8 cellular contexts compared by ENCODE assay signal in genomic region chr16:27605500-27606106, GRCh38. TPM values are rescaled to one million over a fixed set of nuclear protein-coding genes. Genes with fewer than 3 reads are reported as not detected.
A peak's percentile ranks its signal among the peaks of the same experiment; 100 is the strongest.
DNase-seq lines count a peak whose midpoint lies in the region; ATAC-seq, FAIRE-seq and TF ChIP-seq lines count a peak whose summit lies in the region.
"Not testable (repeated sequence)": the region's sequence is repeated elsewhere in the genome, so short reads cannot be mapped to it uniquely, and the experiment has no call there.

No MANE protein-coding gene starts in this region.

- H3K27me3 ChIP-seq in HL-60 (ENCODE audit: insufficient read depth, poor library complexity, severe bottlenecking); bronchial epithelial cell (ENCODE audit: control insufficient read depth, insufficient read depth, low read length); heart right ventricle; neural cell (ENCODE audit: insufficient read depth, low read depth, low read length): not testable (repeated sequence)

- not testable (repeated sequence) for H3K36me3 ChIP-seq in bronchial epithelial cell (ENCODE audit: control insufficient read depth, insufficient read depth, low read length); heart right ventricle; neural cell (ENCODE audit: insufficient read depth, low read length)

- H3K4me3 ChIP-seq in HL-60 (replicated peaks; ENCODE audit: insufficient read depth, low read length); bronchial epithelial cell (ENCODE audit: low read depth, low read length); heart right ventricle; neural cell (ENCODE audit: low read length): not testable (repeated sequence)

- not testable (repeated sequence) for H3K9ac ChIP-seq in neural cell (ENCODE audit: low read length)

- intact Hi-C loops in heart right ventricle (cut with DNase I) = loop anchor here in 1 of 10 donors (10.0 kb wide), 1 partner anchor 259 kb away; no protein-coding TSS in a partner anchor

- not testable (repeated sequence) for H3K4me3 Mint-ChIP-seq in type B pancreatic cell

- H3K27ac Mint-ChIP-seq in type B pancreatic cell = peak overlapping the region; percentile 50

- H4K20me1 ChIP-seq in neural cell (ENCODE audit: insufficient read depth) = not testable (repeated sequence)

- not testable (repeated sequence) for H3K27me3 Mint-ChIP-seq in type B pancreatic cell

- H3K4me1 Mint-ChIP-seq in type B pancreatic cell (ENCODE audit: unreplicated experiment) = not testable (repeated sequence)

- not testable (repeated sequence) for H3K9me2 ChIP-seq in neural cell (ENCODE audit: insufficient read depth, low read length)

- H3K27ac ChIP-seq in HL-60 (replicated peaks); heart right ventricle; neural cell (ENCODE audit: low read length): not testable (repeated sequence)

- not testable (repeated sequence) for H3K9me3 ChIP-seq in heart right ventricle; neural cell (ENCODE audit: low read length)

- H3F3A ChIP-seq in neural cell (ENCODE audit: insufficient read depth, low read length, poor library complexity, severe bottlenecking) = not testable (repeated sequence)

- not testable (repeated sequence) for H2AFZ ChIP-seq in neural cell (ENCODE audit: low read depth, low read length)

- peak; percentile 49 for TF ChIP-seq RAD21 in neural cell (conservative IDR thresholded peaks at IDR 0.05)

- H3K9me3 Mint-ChIP-seq in type B pancreatic cell = not testable (repeated sequence)

- FAIRE-seq in bronchial epithelial cell (lab: Jason Lieb, UNC) = not testable (repeated sequence)

- DNase-seq in DMS153 treated with DMSO at 0.1 percent for 48 hours (lab: John Stamatoyannopoulos, UW; ENCODE audit: unreplicated experiment) (peak; percentile 3), HL-60 (ENCODE audit: low read depth in 1 of 2, low spot score in 1 of 2) (peak; percentile 20 to 28), NCI-H2196 (lab: John Stamatoyannopoulos, UW; ENCODE audit: unreplicated experiment) (peak; percentile 27), SKM-1 treated with dmso at 0.1 percent for 144 hours (lab: John Stamatoyannopoulos, UW; ENCODE audit: unreplicated experiment) (peak; percentile 34), bronchial epithelial cell (ENCODE audit: low read depth) (peak; percentile 35), heart right ventricle (peak in 1 of 2 donors; percentile 10)
- not testable (repeated sequence) for DNase-seq in type B pancreatic cell (ENCODE audit: extremely low spot score, unreplicated experiment)

- not testable (repeated sequence) for H3K79me2 ChIP-seq in neural cell (replicated peaks; ENCODE audit: insufficient read depth, low read length)

- not testable (repeated sequence) for TF ChIP-seq EP300 in neural cell (conservative IDR thresholded peaks at IDR 0.05; ENCODE audit: poor library complexity, severe bottlenecking)

- 71 to 75% methylated on average over 12 of the region's 12 CpGs for whole genome bisulfite sequencing in heart right ventricle, 2 donors

- ATAC-seq in heart right ventricle = peak in 2 of 8 donors; percentile 28 to 64

- not testable (repeated sequence) for H3K4me1 ChIP-seq in heart right ventricle

- H3K36me3 Mint-ChIP-seq in type B pancreatic cell = not testable (repeated sequence)

- not testable (repeated sequence) for H3K4me2 ChIP-seq in neural cell (ENCODE audit: low read length)

- peak; percentile 59 for TF ChIP-seq CTCF in HL-60 (IDR thresholded peaks at IDR 0.05; ENCODE audit: insufficient read depth, low read length)
- peak; percentile 72 for TF ChIP-seq CTCF in bronchial epithelial cell (IDR thresholded peaks at IDR 0.05; ENCODE audit: insufficient read depth, low read length, severe bottlenecking)
- peak; percentile 36 to 69 (median 59) for TF ChIP-seq CTCF in heart right ventricle (IDR thresholded peaks at IDR 0.05)
- TF ChIP-seq CTCF in neural cell (IDR thresholded peaks at IDR 0.05; ENCODE audit: poor library complexity, severe bottlenecking) = peak; percentile 62
- TF ChIP-seq CTCF in type B pancreatic cell (conservative IDR thresholded peaks at IDR 0.05) = peak; percentile 86

RNA-seq across cellular contexts. Expression of gene KATNIP, which starts 55.7 kb away (rescaled TPM):
- total RNA-seq in bronchial epithelial cell (14.7 and 21.8 TPM in 2 replicates), heart right ventricle (10 to 100 TPM in 9 of 10 donors, 1 to 10 TPM in 1; 8.6 to 25.0 (median 16.8) TPM), type B pancreatic cell (ENCODE audit: low replicate concordance) (35.8 and 54.8 TPM in 2 replicates)
- polyA plus RNA-seq in heart right ventricle (1 to 10 TPM; 5.9 to 6.0 TPM), neural cell (4.8 and 6.4 TPM in 2 replicates)
- 19.7 and 22.9 TPM in 2 replicates for polyA minus RNA-seq in neural cell

RNA-seq across cellular contexts. Expression of gene GTF3C1, which starts 55.9 kb away (rescaled TPM):
- total RNA-seq in bronchial epithelial cell (40.8 and 58.5 TPM in 2 replicates), heart right ventricle (10 to 100 TPM; 48.1 to 84.5 (median 62.8) TPM), type B pancreatic cell (ENCODE audit: low replicate concordance) (94.5 and 172 TPM in 2 replicates)
- polyA plus RNA-seq in heart right ventricle (100 to 1,000 TPM in 1 of 2 donors, 10 to 100 TPM in 1; 53.0 to 133 TPM), neural cell (44.4 and 54.0 TPM in 2 replicates)
- 112 and 117 TPM in 2 replicates for polyA minus RNA-seq in neural cell
